Comparison of ENCODE assay signal across 8 cellular contexts in genomic region chr4:144399927-144400326, GRCh38.
A peak's percentile ranks its signal among the peaks of the same experiment; 100 is the strongest.
DNase-seq lines count a peak whose midpoint lies in the region; ATAC-seq, FAIRE-seq and TF ChIP-seq lines count a peak whose summit lies in the region.

No MANE protein-coding gene starts in this region.

- no peak overlapping the region for H4K8ac ChIP-seq in IMR-90 (ENCODE audit: low read depth in 2 of 2, low read length in 2 of 2)

- H3K4me1 ChIP-seq in IMR-90 (ENCODE audit: control insufficient read depth, insufficient read depth, low read length) (no peaks in the 10 kb centered on the region), endothelial cell of umbilical vein (ENCODE audit: control insufficient read depth, extremely low read depth, insufficient read depth, low read length) (peaks cover 9% of the 10 kb centered on the region), psoas muscle (no peaks in the 10 kb centered on the region), heart right ventricle (no peaks in the 10 kb centered on the region)

- no peaks in the 10 kb centered on the region for H3K4me1 Mint-ChIP-seq in activated CD4-positive, alpha-beta T cell treated with anti-CD3 and anti-CD28 coated beads, Interleukin-2, amount 10 ng/mL, durations not matched to agents 7 days and 5 days

- H3K56ac ChIP-seq in IMR-90 (ENCODE audit: extremely low read depth, insufficient read depth, low read length): no peak overlapping the region

- TF ChIP-seq POLR2A in IMR-90 (IDR thresholded peaks at IDR 0.05; ENCODE audit: low read depth, low read length) (no peak), endothelial cell of umbilical vein (IDR thresholded peaks at IDR 0.05; ENCODE audit: low read depth, low read length) (no peak)

- intact Hi-C loops in IMR-90 (cut with micrococcal nuclease) (no loop called here), endothelial cell of umbilical vein (cut with micrococcal nuclease) (no loop called here), psoas muscle (cut with DNase I) (no loop called here), posterior vena cava (cut with DNase I) (no loop called here), heart right ventricle (cut with DNase I) (no loop called here)

- peak; percentile 44 for DNase-seq in AG10803 (ENCODE audit: low read depth)
- peak; percentile 55 for DNase-seq in IMR-90
- peak; percentile 83 for DNase-seq in endothelial cell of umbilical vein (ENCODE audit: low read depth, low spot score)
- no peak for DNase-seq in psoas muscle
- DNase-seq in activated CD4-positive, alpha-beta T cell treated with anti-CD3 and anti-CD28 coated beads, Interleukin-2, amount 10 ng/mL, durations not matched to agents 7 days and 5 days: no peak
- no peak for DNase-seq in posterior vena cava (ENCODE audit: low spot score)
- no peak for DNase-seq in heart right ventricle

- H4K20me1 ChIP-seq in IMR-90 (ENCODE audit: insufficient read depth, low read length): no peaks in the 10 kb centered on the region
- no peaks in the 10 kb centered on the region for H4K20me1 ChIP-seq in endothelial cell of umbilical vein (replicated peaks; ENCODE audit: control insufficient read depth, extremely low read depth, insufficient read depth, low read length)

- CTCF ChIA-PET in IMR-90 (lab: Yijun Ruan, JAX) (no interaction called here), endothelial cell of umbilical vein (lab: Charles Lee) (interaction anchor here (1.2 to 1.8 kb wide), 2 partner anchors 9 to 25 kb away, joined by 3 to 4 read pairs; no protein-coding TSS in a partner anchor)
- CTCF ChIA-PET in activated CD4-positive, alpha-beta T cell treated with anti-CD3 and anti-CD28 coated beads, Interleukin-2, amount 10 ng/mL, durations not matched to agents 7 days and 5 days (lab: Charles Lee): no interaction called here

- no peak overlapping the region for H3K4me3 ChIP-seq in AG10803 (ENCODE audit: low read length)
- H3K4me3 ChIP-seq in IMR-90 (ENCODE audit: insufficient read depth, low read depth, low read length): no peak overlapping the region
- H3K4me3 ChIP-seq in endothelial cell of umbilical vein (replicated peaks in 1 of 3; ENCODE audit: insufficient read depth in 1 of 3, low read depth in 1 of 3, low read length in 3 of 3): no peak overlapping the region
- no peak overlapping the region for H3K4me3 ChIP-seq in psoas muscle
- H3K4me3 ChIP-seq in heart right ventricle: no peak overlapping the region

- no peak overlapping the region for H3K4ac ChIP-seq in IMR-90 (ENCODE audit: low read depth, low read length)

- POLR2A ChIA-PET in IMR-90 (lab: Charles Lee; ENCODE audit: unreplicated experiment) (no interaction called here), endothelial cell of umbilical vein (lab: Charles Lee) (no interaction called here)
- POLR2A ChIA-PET in activated CD4-positive, alpha-beta T cell treated with anti-CD3 and anti-CD28 coated beads, Interleukin-2, amount 10 ng/mL, durations not matched to agents 7 days and 5 days (lab: Charles Lee): no interaction called here

- H4K91ac ChIP-seq in IMR-90 (ENCODE audit: insufficient read depth, low read depth, low read length): no peak overlapping the region

- H3K79me2 ChIP-seq in endothelial cell of umbilical vein (ENCODE audit: control insufficient read depth, insufficient read depth, low read length): no peaks in the 10 kb centered on the region

- dilution Hi-C loops in IMR-90 (cut with HindIII; ENCODE audit: low sequenced_read_pairs, unreplicated experiment) (no loop called here), endothelial cell of umbilical vein (cut with MboI; ENCODE audit: extremely low pct_ligation_motif_present, low sequenced_read_pairs) (no loop called here)

- H3K4me2 ChIP-seq in IMR-90 (ENCODE audit: low read depth, low read length) (no peak overlapping the region), endothelial cell of umbilical vein (ENCODE audit: insufficient read depth, low read length) (peak overlapping the region; percentile 13)

- no peak overlapping the region for H2AK9ac ChIP-seq in IMR-90 (replicated peaks; ENCODE audit: low read depth, low read length, poor library complexity)

- H3K27me3 ChIP-seq in IMR-90 (ENCODE audit: control insufficient read depth, insufficient read depth, low read length): no peaks in the 10 kb centered on the region; the same call in 1 of the 2 replicates
- H3K27me3 ChIP-seq in endothelial cell of umbilical vein (ENCODE audit: control insufficient read depth in 2 of 2, insufficient read depth in 2 of 2, low read length in 2 of 2): no peaks in the 10 kb centered on the region
- H3K27me3 ChIP-seq in psoas muscle (ENCODE audit: insufficient read depth in 3 of 3, low read length in 2 of 3): no peaks in the 10 kb centered on the region
- H3K27me3 ChIP-seq in heart right ventricle: no peaks in the 10 kb centered on the region

- H3K18ac ChIP-seq in IMR-90 (ENCODE audit: low read depth, low read length): no peak overlapping the region

- H2BK120ac ChIP-seq in IMR-90 (ENCODE audit: low read depth, low read length): no peak overlapping the region

- no peak overlapping the region for H3K4me3 Mint-ChIP-seq in activated CD4-positive, alpha-beta T cell treated with anti-CD3 and anti-CD28 coated beads, Interleukin-2, amount 10 ng/mL, durations not matched to agents 7 days and 5 days

- no peak overlapping the region for H2BK20ac ChIP-seq in IMR-90 (ENCODE audit: low read depth, low read length)

- no peak overlapping the region for H2AK5ac ChIP-seq in IMR-90 (ENCODE audit: low read depth, low read length)

- no CpG with 5 or more reads among the region's 2 CpGs for WGBS in IMR-90 (ENCODE audit: extremely low coverage in 2 of 2, insufficient read length in 1 of 2), 2 experiments
- 31 to 43% (median 43%) methylated on average over 2 of the region's 2 CpGs for WGBS in psoas muscle, 3 donors
- WGBS in heart right ventricle, 2 donors: 30% methylated on average over 2 of the region's 2 CpGs

- BruUV-seq in IMR-90 (replicated peaks; lab: Mats Ljungman, UMichigan): no TSS peak
- no TSS peak for BruUV-seq in endothelial cell of umbilical vein (replicated peaks; lab: Mats Ljungman, UMichigan)

- no peaks in the 10 kb centered on the region for H3K9me3 ChIP-seq in IMR-90 (ENCODE audit: control insufficient read depth, insufficient read depth, low read length)
- no peaks in the 10 kb centered on the region for H3K9me3 ChIP-seq in endothelial cell of umbilical vein (replicated peaks; ENCODE audit: control insufficient read depth, insufficient read depth, low read length)
- no peaks in the 10 kb centered on the region for H3K9me3 ChIP-seq in psoas muscle
- peaks cover 0 to 20% (median 0%) of the 10 kb centered on the region in 11 donors for H3K9me3 ChIP-seq in heart right ventricle

- no peak overlapping the region for H3K9ac ChIP-seq in IMR-90 (ENCODE audit: low read depth, low read length)
- no peak overlapping the region for H3K9ac ChIP-seq in endothelial cell of umbilical vein (replicated peaks; ENCODE audit: extremely low read depth, insufficient read depth, low read length)

- H3K9me3 Mint-ChIP-seq in activated CD4-positive, alpha-beta T cell treated with anti-CD3 and anti-CD28 coated beads, Interleukin-2, amount 10 ng/mL, durations not matched to agents 7 days and 5 days: no peaks in the 10 kb centered on the region

- H3K27ac ChIP-seq in IMR-90 (ENCODE audit: insufficient read depth, low read length) (no peak overlapping the region), endothelial cell of umbilical vein (ENCODE audit: insufficient read depth, low read depth, low read length) (no peak overlapping the region), psoas muscle (no peak overlapping the region), heart right ventricle (no peak overlapping the region)

- H3K27me3 Mint-ChIP-seq in activated CD4-positive, alpha-beta T cell treated with anti-CD3 and anti-CD28 coated beads, Interleukin-2, amount 10 ng/mL, durations not matched to agents 7 days and 5 days: no peaks in the 10 kb centered on the region

- no peaks in the 10 kb centered on the region for H3K9me1 ChIP-seq in IMR-90 (ENCODE audit: insufficient read depth, low read length)
- no peaks in the 10 kb centered on the region for H3K9me1 ChIP-seq in endothelial cell of umbilical vein (replicated peaks; ENCODE audit: control insufficient read depth, extremely low read depth, insufficient read depth, low read length)

- ATAC-seq in GM21717 (IDR thresholded peaks at IDR 0.05; ENCODE audit: unreplicated experiment) (peak; percentile 94), IMR-90 (ENCODE audit: low read depth) (no peak), psoas muscle (no peak), heart right ventricle (no peak)

- H3K79me1 ChIP-seq in IMR-90 (ENCODE audit: low read depth in 1 of 2, low read length in 2 of 2): no peaks in the 10 kb centered on the region

- H2BK15ac ChIP-seq in IMR-90 (ENCODE audit: low read depth, low read length): no peak overlapping the region

- H3K27ac Mint-ChIP-seq in activated CD4-positive, alpha-beta T cell treated with anti-CD3 and anti-CD28 coated beads, Interleukin-2, amount 10 ng/mL, durations not matched to agents 7 days and 5 days: no peak overlapping the region

- no peak overlapping the region for H3K14ac ChIP-seq in IMR-90 (replicated peaks; ENCODE audit: low read depth, low read length)

- no peak for TF ChIP-seq RAD21 in IMR-90 (IDR thresholded peaks at IDR 0.05; ENCODE audit: low read length)

- peak; percentile 90 for FAIRE-seq in endothelial cell of umbilical vein (lab: Jason Lieb, UNC)

- H2AFZ ChIP-seq in IMR-90 (replicated peaks; ENCODE audit: low read length, poor library complexity) (no peak overlapping the region), endothelial cell of umbilical vein (ENCODE audit: low read depth, low read length) (no peak overlapping the region)

- no peak overlapping the region for H2BK5ac ChIP-seq in IMR-90 (ENCODE audit: low read depth, low read length, poor library complexity, severe bottlenecking)

- H4K5ac ChIP-seq in IMR-90 (ENCODE audit: low read depth, low read length): no peak overlapping the region

- in situ Hi-C loops in IMR-90 (cut with MboI; ENCODE audit: low sequenced_read_pairs): no loop called here

- no peak overlapping the region for H3K23ac ChIP-seq in IMR-90 (ENCODE audit: low read depth, low read length)

- no peaks in the 10 kb centered on the region for H3K36me3 Mint-ChIP-seq in activated CD4-positive, alpha-beta T cell treated with anti-CD3 and anti-CD28 coated beads, Interleukin-2, amount 10 ng/mL, durations not matched to agents 7 days and 5 days (ENCODE audit: low read depth)

- H3K36me3 ChIP-seq in IMR-90 (ENCODE audit: control insufficient read depth, insufficient read depth, low read length) (no peaks in the 10 kb centered on the region), endothelial cell of umbilical vein (ENCODE audit: control insufficient read depth in 2 of 2, extremely low read depth in 1 of 2, insufficient read depth in 2 of 2, low read length in 2 of 2) (no peaks in the 10 kb centered on the region), psoas muscle (ENCODE audit: insufficient read depth in 1 of 2, low read depth in 1 of 2) (no peaks in the 10 kb centered on the region), heart right ventricle (no peaks in the 10 kb centered on the region)

- TF ChIP-seq CTCF in AG10803 (conservative IDR thresholded peaks at IDR 0.05; ENCODE audit: low read length) (no peak), IMR-90 (conservative IDR thresholded peaks at IDR 0.05; ENCODE audit: low read depth, low read length) (no peak), endothelial cell of umbilical vein (IDR thresholded peaks at IDR 0.05; ENCODE audit: extremely low read depth in 1 of 2, insufficient read depth in 1 of 2, low read depth in 1 of 2, low read length in 2 of 2) (no peak), psoas muscle (IDR thresholded peaks at IDR 0.05) (no peak), heart right ventricle (IDR thresholded peaks at IDR 0.05) (no peak)

Comparison
In these comparisons a context has a peak if more than half of its experiments do, and no peak if none do; other contexts are left out.
1. DNase-seq: peak in AG10803 (single experiment), IMR-90 (single experiment) and endothelial cell of umbilical vein (single experiment); none in psoas muscle (0 of 2), activated CD4-positive, alpha-beta T cell treated with anti-CD3 and anti-CD28 coated beads, Interleukin-2, amount 10 ng/mL, durations not matched to agents 7 days and 5 days (single experiment), posterior vena cava (single experiment) and heart right ventricle (0 of 2).